4 cellular contexts compared by ENCODE assay signal in the genomic region with DNA sequence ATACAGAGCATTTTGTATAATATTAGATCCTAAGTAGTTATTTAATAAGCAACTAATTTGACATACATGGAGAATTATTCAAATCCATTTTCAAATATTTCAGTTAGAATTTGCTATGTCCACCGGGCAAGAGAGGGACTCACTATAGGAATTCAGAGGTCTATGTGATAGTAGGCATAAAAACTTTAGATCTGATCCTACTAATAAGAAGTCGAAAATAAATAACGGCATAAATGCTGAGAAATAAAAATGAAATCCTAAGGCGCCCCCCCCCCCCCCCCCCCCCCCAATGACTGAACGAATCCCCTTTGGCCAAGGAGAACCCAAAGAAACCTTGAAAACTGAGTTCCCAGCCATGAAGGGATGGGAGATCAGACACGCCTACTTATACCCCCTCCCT.
"Had no signal": no experiment of that assay in that cellular context is flagged by ENCODE, and none has a peak within 500 bp of the region (broad histone marks: within the 10 kb centered on the region; RNA-seq: fewer than 3 reads in every experiment).

No MANE protein-coding gene starts in this region.

- H3K4me3 ChIP-seq: GM23338 had no signal

- ATAC-seq: GM23338 had no signal

- DNase-seq: H9, HCEC 1CT, KG1 had no signal
